8 cellular contexts compared by ENCODE assay signal in genomic region chr4:78775278-78776030, GRCh38. TPM values are rescaled to one million over a fixed set of nuclear protein-coding genes. Genes with fewer than 3 reads are reported as not detected.
A peak's percentile ranks its signal among the peaks of the same experiment; 100 is the strongest.
DNase-seq lines count a peak whose midpoint lies in the region; ATAC-seq and TF ChIP-seq lines count a peak whose summit lies in the region.

No MANE protein-coding gene starts in this region.

- H3K4me3 ChIP-seq in colonic mucosa, result peak overlapping the region; percentile 76

- H3K9ac ChIP-seq in colonic mucosa (ENCODE audit: low read depth in 2 of 2, low read length in 2 of 2), result peak overlapping the region; percentile 95 to 98

- no peaks in the 10 kb centered on the region for H3K9me3 Mint-ChIP-seq in activated CD4-positive, alpha-beta T cell treated with anti-CD3 and anti-CD28 coated beads, Interleukin-2, amount 10 ng/mL, durations not matched to agents 24 days and 14 days

- DNase-seq in AG08395 (ENCODE audit: low spot score) (peak; percentile 90), NCI-H446 (lab: John Stamatoyannopoulos, UW) (peak; percentile 69 to 84), colonic mucosa (peak; percentile 92), left kidney (ENCODE audit: low read depth, low spot score) (peak; percentile 96)
- DNase-seq in activated CD4-positive, alpha-beta T cell treated with anti-CD3 and anti-CD28 coated beads, Interleukin-2, amount 10 ng/mL, durations not matched to agents 24 days and 14 days, result peak; percentile 97
- DNase-seq in stimulated activated CD4-positive, alpha-beta T cell treated with anti-CD3 and anti-CD28 coated beads, Interleukin-1b, Interleukin-23, amount 100 ng/mL, for 48 hours, result peak; percentile 83

- no peaks in the 10 kb centered on the region for H3K36me3 ChIP-seq in colonic mucosa

- peaks cover 4% of the 10 kb centered on the region for H3K4me1 ChIP-seq in colonic mucosa

- intact Hi-C loops in activated CD4-positive, alpha-beta T cell treated with anti-CD3 and anti-CD28 coated beads, Interleukin-2, amount 10 ng/mL, durations not matched to agents 24 days and 14 days (cut with micrococcal nuclease), result loop anchor here (2.0 to 10.0 kb wide), 6 partner anchors 163 to 1409 kb away; partner anchors contain the start of genes ANXA3 and PAQR3
- intact Hi-C loops in colonic mucosa (cut with DNase I), result loop anchor here (10.0 kb wide), 2 partner anchors 131 to 161 kb away; no protein-coding TSS in a partner anchor

- peaks cover 34% of the 10 kb centered on the region for H3K4me1 Mint-ChIP-seq in activated CD4-positive, alpha-beta T cell treated with anti-CD3 and anti-CD28 coated beads, Interleukin-2, amount 10 ng/mL, durations not matched to agents 24 days and 14 days

- H3K27ac ChIP-seq in colonic mucosa, result peak overlapping the region; percentile 96

- peak; percentile 50 for ATAC-seq in HG03095 (IDR thresholded peaks at IDR 0.05; ENCODE audit: unreplicated experiment)

- no peaks in the 10 kb centered on the region for H3K27me3 ChIP-seq in colonic mucosa

- peak overlapping the region; percentile 98 for H3K27ac Mint-ChIP-seq in activated CD4-positive, alpha-beta T cell treated with anti-CD3 and anti-CD28 coated beads, Interleukin-2, amount 10 ng/mL, durations not matched to agents 24 days and 14 days

- no peaks in the 10 kb centered on the region for H3K27me3 Mint-ChIP-seq in activated CD4-positive, alpha-beta T cell treated with anti-CD3 and anti-CD28 coated beads, Interleukin-2, amount 10 ng/mL, durations not matched to agents 24 days and 14 days

- no peaks in the 10 kb centered on the region for H3K9me3 ChIP-seq in colonic mucosa

- peak; percentile 71 for TF ChIP-seq POLR2A in GM18526 (IDR thresholded peaks at IDR 0.05; ENCODE audit: extremely low read depth, insufficient read length)

- H3K36me3 Mint-ChIP-seq in activated CD4-positive, alpha-beta T cell treated with anti-CD3 and anti-CD28 coated beads, Interleukin-2, amount 10 ng/mL, durations not matched to agents 24 days and 14 days (ENCODE audit: low read depth), result peaks cover 3% of the 10 kb centered on the region

- no peak for TF ChIP-seq CTCF in colonic mucosa (IDR thresholded peaks at IDR 0.05)

- H3K4me3 Mint-ChIP-seq in activated CD4-positive, alpha-beta T cell treated with anti-CD3 and anti-CD28 coated beads, Interleukin-2, amount 10 ng/mL, durations not matched to agents 24 days and 14 days, result peak overlapping the region; percentile 93

RNA-seq across cellular contexts. Expression of gene BMP2K, which starts 0.7 kb away (rescaled TPM):
- total RNA-seq in activated CD4-positive, alpha-beta T cell treated with anti-CD3 and anti-CD28 coated beads, Interleukin-2, amount 10 ng/mL, durations not matched to agents 24 days and 14 days, result 17.3 and 19.0 TPM in 2 replicates
- total RNA-seq in colonic mucosa, result 10 to 100 TPM; 52.4 to 55.7 TPM

Comparison
In these comparisons a context has a peak if more than half of its experiments do, and no peak if none do; other contexts are left out.
1. Peak in every context shown above with its lines: DNase-seq, ATAC-seq, H3K4me3 ChIP-seq and H3K27ac ChIP-seq.